In the genomic region with DNA sequence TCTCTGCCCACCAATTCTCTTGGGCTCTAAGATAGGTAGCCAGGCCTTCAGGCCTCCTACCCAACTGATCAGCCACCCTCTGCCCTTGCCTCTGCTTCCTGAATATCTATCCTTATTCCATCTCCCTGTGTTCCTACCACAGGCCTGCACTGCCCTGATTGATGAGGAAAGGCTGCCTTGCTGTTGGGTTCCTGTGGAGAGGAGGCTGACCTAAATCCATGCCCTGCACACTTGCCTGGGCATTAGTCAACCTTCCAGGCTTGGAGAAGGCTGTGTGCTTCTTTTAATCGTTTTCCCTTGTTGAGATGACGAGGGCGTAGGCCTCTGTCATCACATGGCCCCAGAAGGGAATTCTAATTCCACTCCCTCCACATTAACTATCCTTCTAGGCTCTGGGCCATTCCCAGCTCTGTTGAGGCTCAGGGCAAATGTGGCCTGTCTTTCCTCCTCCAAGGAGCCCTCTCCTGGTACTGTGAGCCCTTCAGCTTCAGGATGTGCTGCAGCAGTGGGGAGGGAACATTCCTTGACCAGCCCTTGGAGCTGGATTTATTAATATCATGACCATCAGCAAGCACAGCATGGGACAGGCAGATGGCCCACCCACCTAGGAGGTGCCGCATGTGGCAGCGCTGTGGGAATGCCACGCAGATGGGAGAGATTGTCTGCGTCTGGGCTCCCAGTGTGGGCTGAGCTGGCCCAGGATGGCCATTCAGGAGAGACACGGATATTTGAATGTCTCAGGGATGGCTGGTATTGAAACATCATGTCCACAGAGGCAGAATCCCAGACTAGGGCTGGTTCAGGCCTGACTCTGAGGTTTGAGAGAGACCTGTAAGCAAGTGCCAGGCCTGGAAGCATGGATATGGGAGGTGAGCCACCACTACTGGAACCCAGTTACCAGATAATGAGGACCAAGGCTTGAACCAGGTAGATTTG, we compare ENCODE assay signal across 22 cellular contexts. TPM values are rescaled to one million over a fixed set of nuclear protein-coding genes. Genes with fewer than 3 reads are reported as not detected.
DNase-seq lines count a peak whose midpoint lies in the region; ATAC-seq and TF ChIP-seq lines count a peak whose summit lies in the region.
"Had no signal": no experiment of that assay in that cellular context is flagged by ENCODE, and none has a peak within 500 bp of the region (broad histone marks: within the 10 kb centered on the region; RNA-seq: fewer than 3 reads in every experiment).

No MANE protein-coding gene starts in this region.

- peaks cover under 1% of the 10 kb centered on the region for H3K36me3 Mint-ChIP-seq in type B pancreatic cell

- peak overlapping the region; percentile 8 for H3K23ac ChIP-seq in neuronal stem cell (ENCODE audit: low read depth, low read length, poor library complexity)

- no peak overlapping the region for H2BK15ac ChIP-seq in neuronal stem cell (ENCODE audit: low read length)

- peaks cover 16% of the 10 kb centered on the region for H3K4me1 Mint-ChIP-seq in type B pancreatic cell (ENCODE audit: unreplicated experiment)

- no peaks in the 10 kb centered on the region for H3K27me3 Mint-ChIP-seq in type B pancreatic cell

- no peak overlapping the region for H3K4me3 Mint-ChIP-seq in type B pancreatic cell
- H3K4me3 Mint-ChIP-seq: CD8-positive, alpha-beta T cell had no signal

- H4K91ac ChIP-seq in neuronal stem cell (ENCODE audit: low read depth, low read length, poor library complexity), result no peak overlapping the region

- peak; percentile 10 to 32 for ATAC-seq in left cardiac atrium
- no peak for ATAC-seq in HG03439 (IDR thresholded peaks at IDR 0.05; ENCODE audit: unreplicated experiment)
- ATAC-seq: A549; CD8-positive, alpha-beta T cell; PC-3 had no signal

- H3K9ac ChIP-seq in neuronal stem cell (ENCODE audit: low read depth, low read length, poor library complexity), result no peak overlapping the region
- H3K9ac ChIP-seq: BLaER1 treated with 17β-estradiol and CSF1 and Interleukin-3, amounts not matched to agents 10 nM and 100 nM had no signal

- no peak overlapping the region for H2BK120ac ChIP-seq in neuronal stem cell (ENCODE audit: low read depth, low read length)

- H3K4me1 ChIP-seq in left ventricle myocardium inferior (peaks cover 61% of the 10 kb centered on the region), neuronal stem cell (ENCODE audit: control insufficient read depth in 2 of 2, insufficient read depth in 1 of 2, low read depth in 1 of 2, low read length in 2 of 2) (peaks cover 4 to 13% of the 10 kb centered on the region in 2 donors)
- H3K4me1 ChIP-seq: A549; BLaER1 treated with 17β-estradiol and CSF1 and Interleukin-3, amounts not matched to agents 10 nM and 100 nM had no signal

- intact Hi-C loops in left cardiac atrium (cut with DNase I), result no loop called here
- intact Hi-C loops in left ventricle myocardium inferior (cut with micrococcal nuclease), result no loop called here

- H3K36me3 ChIP-seq in left ventricle myocardium inferior (no peaks in the 10 kb centered on the region), neuronal stem cell (replicated peaks in 1 of 2; ENCODE audit: control insufficient read depth in 2 of 2, insufficient read depth in 2 of 2, low read length in 2 of 2) (no peaks in the 10 kb centered on the region)

- no peaks in the 10 kb centered on the region for H3K79me1 ChIP-seq in neuronal stem cell (ENCODE audit: low read depth, low read length)

- H3K14ac ChIP-seq in neuronal stem cell (ENCODE audit: low read length), result no peak overlapping the region

- H2BK12ac ChIP-seq in neuronal stem cell (ENCODE audit: low read length), result no peak overlapping the region

- no peak overlapping the region for H3K27ac ChIP-seq in left ventricle myocardium inferior (replicated peaks)
- H3K27ac ChIP-seq in neuronal stem cell (replicated peaks; ENCODE audit: low read length), result no peak overlapping the region
- H3K27ac ChIP-seq: A549; BLaER1 treated with 17β-estradiol and CSF1 and Interleukin-3, amounts not matched to agents 10 nM and 100 nM; HL-60 had no signal

- H3K27me3 ChIP-seq in left ventricle myocardium inferior (ENCODE audit: low read depth), result no peaks in the 10 kb centered on the region
- no peaks in the 10 kb centered on the region for H3K27me3 ChIP-seq in neuronal stem cell (ENCODE audit: control insufficient read depth in 3 of 3, insufficient read depth in 3 of 3, low read depth in 1 of 3, low read length in 3 of 3)

- H2BK5ac ChIP-seq in neuronal stem cell (ENCODE audit: low read length), result no peak overlapping the region

- DNase-seq in left cardiac atrium, result no peak
- DNase-seq in left ventricle myocardium inferior, result no peak
- peak; percentile 42 for DNase-seq in fibroblast of mammary gland (ENCODE audit: low read depth)
- no peak for DNase-seq in neuronal stem cell (ENCODE audit: low spot score)
- DNase-seq in type B pancreatic cell (ENCODE audit: extremely low spot score, unreplicated experiment), result peak; percentile 65
- no peak for DNase-seq in ureter (ENCODE audit: low spot score)
- no peak for DNase-seq in GM03348 (ENCODE audit: low spot score)
- DNase-seq: Calu3; CD8-positive, alpha-beta T cell; IMR-90; Karpas-422; NCI-H1417 treated with DMSO at 0.1 percent for 48 hours; NCI-H2029; NCI-H2171; NCI-H526; PC-3; RPMI8226 had no signal

- H2AFZ ChIP-seq in neuronal stem cell (ENCODE audit: low read length), result no peak overlapping the region

- TF ChIP-seq CTCF in left ventricle myocardium inferior (IDR thresholded peaks at IDR 0.05; ENCODE audit: borderline replicate concordance) (no peak), fibroblast of mammary gland (conservative IDR thresholded peaks at IDR 0.05; ENCODE audit: control insufficient read depth, insufficient read depth, low read depth, low read length) (no peak), type B pancreatic cell (conservative IDR thresholded peaks at IDR 0.05) (no peak)

- H3K4me3 ChIP-seq in left ventricle myocardium inferior (no peak overlapping the region), fibroblast of mammary gland (ENCODE audit: control insufficient read depth, low read depth, low read length) (no peak overlapping the region), neuronal stem cell (ENCODE audit: low read length in 2 of 2) (no peak overlapping the region)
- H3K4me3 ChIP-seq: A549; BLaER1 treated with 17β-estradiol and CSF1 and Interleukin-3, amounts not matched to agents 10 nM and 100 nM had no signal

- no peak overlapping the region for H2AK5ac ChIP-seq in neuronal stem cell (ENCODE audit: low read depth, low read length)

- no peaks in the 10 kb centered on the region for H3K9me3 Mint-ChIP-seq in type B pancreatic cell
- H3K9me3 Mint-ChIP-seq: CD8-positive, alpha-beta T cell had no signal

- no peaks in the 10 kb centered on the region for H3K9me3 ChIP-seq in left ventricle myocardium inferior (replicated peaks)
- peaks cover 0 to 10% of the 10 kb centered on the region in 2 donors for H3K9me3 ChIP-seq in neuronal stem cell (replicated peaks in 1 of 2; ENCODE audit: control insufficient read depth in 2 of 2, insufficient read depth in 1 of 2, low read depth in 1 of 2, low read length in 2 of 2)
- H3K9me3 ChIP-seq: A549; BLaER1 treated with 17β-estradiol and CSF1 and Interleukin-3, amounts not matched to agents 10 nM and 100 nM had no signal

- WGBS in neuronal stem cell (ENCODE audit: extremely low coverage in 2 of 2, insufficient read length in 2 of 2, insufficient replicate concordance in 1 of 2), 2 donors, result no CpG with 5 or more reads among the region's 8 CpGs

- no peak overlapping the region for H3K4me2 ChIP-seq in neuronal stem cell (ENCODE audit: insufficient read depth, low read length, poor library complexity, severe bottlenecking)
- H3K4me2 ChIP-seq: A549; BLaER1 treated with 17β-estradiol and CSF1 and Interleukin-3, amounts not matched to agents 10 nM and 100 nM had no signal

- H3K4ac ChIP-seq in neuronal stem cell (ENCODE audit: low read length), result no peak overlapping the region

- H3K27ac Mint-ChIP-seq in type B pancreatic cell, result no peak overlapping the region
- H3K27ac Mint-ChIP-seq: CD8-positive, alpha-beta T cell had no signal

- no peak overlapping the region for H4K8ac ChIP-seq in neuronal stem cell (ENCODE audit: low read depth, low read length)

- no peak overlapping the region for H3K18ac ChIP-seq in neuronal stem cell (ENCODE audit: low read length)

RNA-seq across cellular contexts. Expression of gene ANGPTL2, which starts 40.9 kb away (rescaled TPM):
- total RNA-seq in left cardiac atrium, result 10 to 100 TPM; 51.8 to 63.1 TPM
- total RNA-seq in left ventricle myocardium inferior, result 35.7 TPM
- 13.6 TPM for polyA plus RNA-seq in neuronal stem cell (2013, experiment 1 of 2)
- 14.2 TPM for polyA plus RNA-seq in neuronal stem cell (2013, experiment 2 of 2)
- 5.4 and 20.6 TPM in 2 replicates for total RNA-seq in type B pancreatic cell (ENCODE audit: low replicate concordance)
- 22.2 TPM for total RNA-seq in ureter
- total RNA-seq: Calu3; CD8-positive, alpha-beta T cell; MCF 10A had no signal

Comparison
In these comparisons a context has a peak if more than half of its experiments do, and no peak if none do; other contexts are left out.
1. DNase-seq: peak in fibroblast of mammary gland (single experiment) and type B pancreatic cell (single experiment); none in left cardiac atrium (single experiment), left ventricle myocardium inferior (single experiment), neuronal stem cell (single experiment), ureter (single experiment) and GM03348 (single experiment).